ENCODE assay signal across 25 cellular contexts in genomic region chr1:115702993-115703392, GRCh38.
A peak's percentile ranks its signal among the peaks of the same experiment; 100 is the strongest.
DNase-seq lines count a peak whose midpoint lies in the region; ATAC-seq, FAIRE-seq and TF ChIP-seq lines count a peak whose summit lies in the region.
"Had no signal": no experiment of that assay in that cellular context is flagged by ENCODE, and none has a peak within 500 bp of the region (broad histone marks: within the 10 kb centered on the region; RNA-seq: fewer than 3 reads in every experiment).

No MANE protein-coding gene starts in this region.

- H3K9ac ChIP-seq in IMR-90 (ENCODE audit: low read depth, low read length), result no peak overlapping the region
- H3K9ac ChIP-seq: BLaER1 treated with 17β-estradiol and CSF1 and Interleukin-3, amounts not matched to agents 10 nM and 100 nM; GM23248 had no signal

- H3K4me1 ChIP-seq in A549 (no peaks in the 10 kb centered on the region), IMR-90 (ENCODE audit: control insufficient read depth, insufficient read depth, low read length) (no peaks in the 10 kb centered on the region)
- no peaks in the 10 kb centered on the region for H3K4me1 ChIP-seq in naive thymus-derived CD4-positive, alpha-beta T cell (ENCODE audit: control insufficient read depth in 2 of 2, insufficient read depth in 2 of 2, low read length in 2 of 2)

- no peak overlapping the region for H3K27ac Mint-ChIP-seq in naive thymus-derived CD4-positive, alpha-beta T cell
- H3K27ac Mint-ChIP-seq: CD4-positive, alpha-beta T cell had no signal

- H3K9me1 ChIP-seq in IMR-90 (ENCODE audit: insufficient read depth, low read length), result no peaks in the 10 kb centered on the region

- H3K4me1 Mint-ChIP-seq in naive thymus-derived CD4-positive, alpha-beta T cell, result no peaks in the 10 kb centered on the region

- 93% methylated on average over 2 of the region's 2 CpGs for WGBS in A549 (ENCODE audit: missing lambda C conversion rate)
- 50% methylated on average over 2 of the region's 2 CpGs; no CpG with 5 or more reads in 1 of the 2 experiments for WGBS in IMR-90 (ENCODE audit: extremely low coverage in 2 of 2, insufficient read length in 1 of 2), 2 experiments

- no peaks in the 10 kb centered on the region for H3K36me3 ChIP-seq in IMR-90 (ENCODE audit: control insufficient read depth, insufficient read depth, low read length)
- no peaks in the 10 kb centered on the region for H3K36me3 ChIP-seq in naive thymus-derived CD4-positive, alpha-beta T cell (ENCODE audit: control insufficient read depth in 2 of 3, insufficient read depth in 3 of 3, low read length in 3 of 3)
- H3K36me3 ChIP-seq: BLaER1 treated with 17β-estradiol and CSF1 and Interleukin-3, amounts not matched to agents 10 nM and 100 nM had no signal

- no peak for TF ChIP-seq EP300 in A549 (IDR thresholded peaks at IDR 0.05)

- intact Hi-C loops in IMR-90 (cut with micrococcal nuclease), result no loop called here
- intact Hi-C loops in naive thymus-derived CD4-positive, alpha-beta T cell (cut with micrococcal nuclease), result no loop called here

- dilution Hi-C loops in IMR-90 (cut with HindIII; ENCODE audit: low sequenced_read_pairs, unreplicated experiment), result no loop called here

- no peak overlapping the region for H4K8ac ChIP-seq in IMR-90 (ENCODE audit: low read depth in 2 of 2, low read length in 2 of 2)

- H2AK9ac ChIP-seq in IMR-90 (replicated peaks; ENCODE audit: low read depth, low read length, poor library complexity), result no peak overlapping the region

- no peak overlapping the region for H3K27ac ChIP-seq in A549
- H3K27ac ChIP-seq in IMR-90 (ENCODE audit: insufficient read depth, low read length), result no peak overlapping the region
- no peak overlapping the region for H3K27ac ChIP-seq in naive thymus-derived CD4-positive, alpha-beta T cell (ENCODE audit: low read depth, low read length)
- H3K27ac ChIP-seq: BLaER1 treated with 17β-estradiol and CSF1 and Interleukin-3, amounts not matched to agents 10 nM and 100 nM; GM23248; RWPE1 had no signal

- BruUV-seq in IMR-90 (replicated peaks; lab: Mats Ljungman, UMichigan), result no TSS peak

- no peak overlapping the region for H2BK5ac ChIP-seq in IMR-90 (ENCODE audit: low read depth, low read length, poor library complexity, severe bottlenecking)

- H3K56ac ChIP-seq in IMR-90 (ENCODE audit: extremely low read depth, insufficient read depth, low read length), result no peak overlapping the region

- peaks cover 15% of the 10 kb centered on the region for H3K27me3 ChIP-seq in IMR-90 (ENCODE audit: control insufficient read depth, insufficient read depth, low read length)
- H3K27me3 ChIP-seq in naive thymus-derived CD4-positive, alpha-beta T cell (ENCODE audit: control insufficient read depth in 2 of 2, insufficient read depth in 2 of 2, low read length in 2 of 2), result no peaks in the 10 kb centered on the region
- H3K27me3 ChIP-seq: BLaER1 treated with 17β-estradiol and CSF1 and Interleukin-3, amounts not matched to agents 10 nM and 100 nM had no signal

- H3K14ac ChIP-seq in IMR-90 (replicated peaks; ENCODE audit: low read depth, low read length), result no peak overlapping the region

- H3K36me3 Mint-ChIP-seq in naive thymus-derived CD4-positive, alpha-beta T cell, result no peaks in the 10 kb centered on the region

- TF ChIP-seq POLR2A in A549 (IDR thresholded peaks at IDR 0.05; ENCODE audit: low read length), result no peak
- TF ChIP-seq POLR2A in IMR-90 (IDR thresholded peaks at IDR 0.05; ENCODE audit: low read depth, low read length), result no peak

- H2BK20ac ChIP-seq in IMR-90 (ENCODE audit: low read depth, low read length), result no peak overlapping the region

- H3K4ac ChIP-seq in IMR-90 (ENCODE audit: low read depth, low read length), result no peak overlapping the region

- H4K20me1 ChIP-seq in IMR-90 (ENCODE audit: insufficient read depth, low read length), result no peaks in the 10 kb centered on the region
- H4K20me1 ChIP-seq: BLaER1 treated with 17β-estradiol and CSF1 and Interleukin-3, amounts not matched to agents 10 nM and 100 nM had no signal

- H3K9me3 Mint-ChIP-seq in naive thymus-derived CD4-positive, alpha-beta T cell, result no peaks in the 10 kb centered on the region
- H3K9me3 Mint-ChIP-seq: CD4-positive, alpha-beta T cell had no signal

- DNase-seq in NCI-H82 (lab: John Stamatoyannopoulos, UW) (peak; percentile 19), NCI-H82 treated with DMSO at 0.1 percent for 48 hours (lab: John Stamatoyannopoulos, UW; ENCODE audit: unreplicated experiment) (no peak), A549 (ENCODE audit: low read depth in 1 of 2, low spot score in 1 of 2) (no peak), IMR-90 (no peak), left kidney (ENCODE audit: low read depth, low spot score) (peak; percentile 36)
- no peak for DNase-seq in naive thymus-derived CD4-positive, alpha-beta T cell
- DNase-seq in stimulated activated naive CD4-positive, alpha-beta T cell (lab: John Stamatoyannopoulos, UW), result no peak
- DNase-seq: AML-193; CD4-positive, alpha-beta T cell; GM23248; H7; KBM-7; MV-4-11; NCI-H1694; NCI-H2029 treated with DMSO at 0.1 percent for 48 hours; NCI-H2171; NCI-H446; NCI-H524 treated with DMSO at 0.1 percent for 48 hours; NCI-H774; SHP77 treated with DMSO at 0.1 percent for 48 hours had no signal

- POLR2A ChIA-PET in A549 (lab: Yijun Ruan, JAX), result no interaction called here
- POLR2A ChIA-PET in IMR-90 (lab: Charles Lee; ENCODE audit: unreplicated experiment), result no interaction called here
- POLR2A ChIA-PET in naive thymus-derived CD4-positive, alpha-beta T cell (lab: Charles Lee), result no interaction called here

- H2BK120ac ChIP-seq in IMR-90 (ENCODE audit: low read depth, low read length), result no peak overlapping the region

- TF ChIP-seq RAD21 in A549 (conservative IDR thresholded peaks at IDR 0.05 in 1 of 2, IDR thresholded peaks at IDR 0.05 in 1 of 2) (no peak), IMR-90 (IDR thresholded peaks at IDR 0.05; ENCODE audit: low read length) (no peak)

- no peak overlapping the region for H3K4me3 ChIP-seq in A549
- no peak overlapping the region for H3K4me3 ChIP-seq in IMR-90 (ENCODE audit: insufficient read depth, low read depth, low read length)
- no peak overlapping the region for H3K4me3 ChIP-seq in naive thymus-derived CD4-positive, alpha-beta T cell (ENCODE audit: low read length)
- H3K4me3 ChIP-seq: BLaER1 treated with 17β-estradiol and CSF1 and Interleukin-3, amounts not matched to agents 10 nM and 100 nM; GM23248 had no signal

- no peak overlapping the region for H4K5ac ChIP-seq in IMR-90 (ENCODE audit: low read depth, low read length)

- H3K9me3 ChIP-seq in A549 (no peaks in the 10 kb centered on the region), IMR-90 (ENCODE audit: control insufficient read depth, insufficient read depth, low read length) (no peaks in the 10 kb centered on the region)
- H3K9me3 ChIP-seq in naive thymus-derived CD4-positive, alpha-beta T cell (ENCODE audit: control insufficient read depth in 2 of 3, low read length in 3 of 3), result no peaks in the 10 kb centered on the region
- H3K9me3 ChIP-seq: BLaER1 treated with 17β-estradiol and CSF1 and Interleukin-3, amounts not matched to agents 10 nM and 100 nM had no signal

- no peak overlapping the region for H3K4me3 Mint-ChIP-seq in naive thymus-derived CD4-positive, alpha-beta T cell
- H3K4me3 Mint-ChIP-seq: CD4-positive, alpha-beta T cell had no signal

- H3K4me2 ChIP-seq in A549, result no peak overlapping the region
- no peak overlapping the region for H3K4me2 ChIP-seq in IMR-90 (ENCODE audit: low read depth, low read length)
- H3K4me2 ChIP-seq: BLaER1 treated with 17β-estradiol and CSF1 and Interleukin-3, amounts not matched to agents 10 nM and 100 nM had no signal

- H3K18ac ChIP-seq in IMR-90 (ENCODE audit: low read depth, low read length), result no peak overlapping the region

- FAIRE-seq in A549 (lab: Jason Lieb, UNC), result no peak
- FAIRE-seq: D721Med, G401.6 had no signal

- no peak overlapping the region for H3K23ac ChIP-seq in IMR-90 (ENCODE audit: low read depth, low read length)

- peaks cover 0 to 33% (median 14%) of the 10 kb centered on the region in 5 donors for H3K27me3 Mint-ChIP-seq in naive thymus-derived CD4-positive, alpha-beta T cell

- no peak overlapping the region for H2AK5ac ChIP-seq in IMR-90 (ENCODE audit: low read depth, low read length)

- in situ Hi-C loops in IMR-90 (cut with MboI; ENCODE audit: low sequenced_read_pairs), result no loop called here

- no peaks in the 10 kb centered on the region for H3K79me1 ChIP-seq in IMR-90 (ENCODE audit: low read depth in 1 of 2, low read length in 2 of 2)

- H2AFZ ChIP-seq in IMR-90 (replicated peaks; ENCODE audit: low read length, poor library complexity), result no peak overlapping the region
- H2AFZ ChIP-seq: GM23248 had no signal

- CTCF ChIA-PET in A549 (lab: Yijun Ruan, JAX) (interaction anchor here (1.0 to 1.7 kb wide), 2 partner anchors 29 to 69 kb away, joined by 3 to 4 read pairs; no protein-coding TSS in a partner anchor), IMR-90 (lab: Yijun Ruan, JAX) (interaction anchor here (0.7 to 1.5 kb wide), 2 partner anchors 95 to 986 kb away, joined by 4 to 6 read pairs; no protein-coding TSS in a partner anchor)
- CTCF ChIA-PET in naive thymus-derived CD4-positive, alpha-beta T cell (lab: Charles Lee), result no interaction called here

- ATAC-seq in A549 (no peak), IMR-90 (ENCODE audit: low read depth) (no peak)
- ATAC-seq in naive thymus-derived CD4-positive, alpha-beta T cell, result no peak
- ATAC-seq: Panc1 had no signal

- no peak overlapping the region for H2BK15ac ChIP-seq in IMR-90 (ENCODE audit: low read depth, low read length)

- H4K91ac ChIP-seq in IMR-90 (ENCODE audit: insufficient read depth, low read depth, low read length), result no peak overlapping the region

- TF ChIP-seq CTCF in A549 (IDR thresholded peaks at IDR 0.05) (no peak), IMR-90 (conservative IDR thresholded peaks at IDR 0.05; ENCODE audit: low read depth, low read length) (no peak)

TF ChIP-seq in A549, 52 proteins besides CTCF, POLR2A, EP300 and RAD21:
- TF ChIP-seq MAFK (IDR thresholded peaks at IDR 0.05; ENCODE audit: partially characterized antibody) (peak; percentile 81), ZFP36 (IDR thresholded peaks at IDR 0.05; ENCODE audit: borderline replicate concordance, partially characterized antibody) (no peak)
TF ChIP-seq in A549: peak in this region for 1.

TF ChIP-seq in IMR-90, 13 proteins besides CTCF, POLR2A, EP300 and RAD21 (continues in another document):
- TF ChIP-seq BHLHE40 (IDR thresholded peaks at IDR 0.05; ENCODE audit: low read depth, low read length) (no peak), MXI1 (IDR thresholded peaks at IDR 0.05; ENCODE audit: borderline replicate concordance, low read depth, low read length) (no peak), FOS (IDR thresholded peaks at IDR 0.05; ENCODE audit: low read depth, low read length) (no peak), CEBPB (IDR thresholded peaks at IDR 0.05; ENCODE audit: low read depth, low read length) (no peak), CHD1 (IDR thresholded peaks at IDR 0.05; ENCODE audit: low read depth, low read length) (no peak)
- TF ChIP-seq, protein P1, sequence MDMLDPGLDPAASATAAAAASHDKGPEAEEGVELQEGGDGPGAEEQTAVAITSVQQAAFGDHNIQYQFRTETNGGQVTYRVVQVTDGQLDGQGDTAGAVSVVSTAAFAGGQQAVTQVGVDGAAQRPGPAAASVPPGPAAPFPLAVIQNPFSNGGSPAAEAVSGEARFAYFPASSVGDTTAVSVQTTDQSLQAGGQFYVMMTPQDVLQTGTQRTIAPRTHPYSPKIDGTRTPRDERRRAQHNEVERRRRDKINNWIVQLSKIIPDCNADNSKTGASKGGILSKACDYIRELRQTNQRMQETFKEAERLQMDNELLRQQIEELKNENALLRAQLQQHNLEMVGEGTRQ (IDR thresholded peaks at IDR 0.05; ENCODE audit: low read depth, low read length), result no peak

Comparison
In these comparisons a context has a peak if more than half of its experiments do, and no peak if none do; other contexts are left out.
1. DNase-seq: peak in NCI-H82 (single experiment) and left kidney (single experiment); none in NCI-H82 treated with DMSO at 0.1 percent for 48 hours (single experiment), A549 (0 of 2), IMR-90 (single experiment), naive thymus-derived CD4-positive, alpha-beta T cell (0 of 9) and stimulated activated naive CD4-positive, alpha-beta T cell (0 of 6).